Comparison of ENCODE assay signal across 12 cellular contexts in genomic region chr16:30186444-30186781, GRCh38. TPM values are rescaled to one million over a fixed set of nuclear protein-coding genes. Genes with fewer than 3 reads are reported as not detected.
DNase-seq lines count a peak whose midpoint lies in the region; ATAC-seq and TF ChIP-seq lines count a peak whose summit lies in the region.
"Had no signal": no experiment of that assay in that cellular context is flagged by ENCODE, and none has a peak within 500 bp of the region (broad histone marks: within the 10 kb centered on the region; RNA-seq: fewer than 3 reads in every experiment).

No MANE protein-coding gene starts in this region.

- peak overlapping the region; percentile 100 for H3K4me3 Mint-ChIP-seq in activated CD8-positive, alpha-beta memory T cell treated with anti-CD3 and anti-CD28 coated beads, Interleukin-2, amount 10 ng/mL, durations not matched to agents 7 days and 5 days
- H3K4me3 Mint-ChIP-seq in immature natural killer cell, result peak overlapping the region; percentile 91 to 98 (median 98)

- H3K36me3 ChIP-seq in upper lobe of left lung (peaks cover 0 to 16% (median 5%) of the 10 kb centered on the region in 4 donors), tibial nerve (peaks cover 0 to 6% (median 0%) of the 10 kb centered on the region in 3 donors)

- H3K9me3 ChIP-seq in upper lobe of left lung (no peaks in the 10 kb centered on the region), tibial nerve (no peaks in the 10 kb centered on the region)
- H3K9me3 ChIP-seq: ascending aorta had no signal

- peak overlapping the region in 3 of 4 donors; percentile 63 to 78 (median 66) for H3K4me3 ChIP-seq in upper lobe of left lung
- peak overlapping the region in 2 of 4 donors; percentile 5 to 67 for H3K4me3 ChIP-seq in tibial nerve

- no peak for ATAC-seq in activated CD8-positive, alpha-beta memory T cell treated with anti-CD3 and anti-CD28 coated beads, Interleukin-2, amount 10 ng/mL, durations not matched to agents 7 days and 5 days
- ATAC-seq in upper lobe of left lung (ENCODE audit: low FRiP score in 2 of 2) (no peak), HG03039 (IDR thresholded peaks at IDR 0.05; ENCODE audit: unreplicated experiment) (no peak), GM21390 (IDR thresholded peaks at IDR 0.05; ENCODE audit: unreplicated experiment) (no peak)

- H3K27ac Mint-ChIP-seq in activated CD8-positive, alpha-beta memory T cell treated with anti-CD3 and anti-CD28 coated beads, Interleukin-2, amount 10 ng/mL, durations not matched to agents 7 days and 5 days, result peak overlapping the region; percentile 100
- H3K27ac Mint-ChIP-seq in immature natural killer cell, result peak overlapping the region; percentile 95 to 98 (median 97)

- TF ChIP-seq POLR2A in upper lobe of left lung (IDR thresholded peaks at IDR 0.05), result no peak
- TF ChIP-seq POLR2A in tibial nerve (IDR thresholded peaks at IDR 0.05), result no peak

- no peaks in the 10 kb centered on the region for H3K9me3 Mint-ChIP-seq in activated CD8-positive, alpha-beta memory T cell treated with anti-CD3 and anti-CD28 coated beads, Interleukin-2, amount 10 ng/mL, durations not matched to agents 7 days and 5 days (ENCODE audit: low read depth)
- H3K9me3 Mint-ChIP-seq in immature natural killer cell, result no peaks in the 10 kb centered on the region

- CTCF ChIA-PET in activated CD8-positive, alpha-beta memory T cell treated with anti-CD3 and anti-CD28 coated beads, Interleukin-2, amount 10 ng/mL, durations not matched to agents 7 days and 5 days (lab: Charles Lee), result interaction anchor here (1.0 to 3.6 kb wide), 9 partner anchors 26 to 223 kb away, joined by 3 to 35 read pairs (median 5); partner anchors contain the start of genes GDPD3, SEPTIN1, TBC1D10B and TBX6

- H3K27ac ChIP-seq in upper lobe of left lung (peak overlapping the region; percentile 76 to 91 (median 88)), tibial nerve (peak overlapping the region in 2 of 4 donors; percentile 10 to 76)
- H3K27ac ChIP-seq: ascending aorta, C4-2B, epithelial cell of prostate had no signal

- TF ChIP-seq CTCF in upper lobe of left lung (IDR thresholded peaks at IDR 0.05), result no peak
- no peak for TF ChIP-seq CTCF in tibial nerve (IDR thresholded peaks at IDR 0.05)

- no peaks in the 10 kb centered on the region for H3K27me3 Mint-ChIP-seq in activated CD8-positive, alpha-beta memory T cell treated with anti-CD3 and anti-CD28 coated beads, Interleukin-2, amount 10 ng/mL, durations not matched to agents 7 days and 5 days
- H3K27me3 Mint-ChIP-seq in immature natural killer cell (ENCODE audit: low read depth in 3 of 3), result peaks cover 13 to 36% (median 25%) of the 10 kb centered on the region in 3 donors

- DNase-seq in stimulated activated CD8-positive, alpha-beta memory T cell treated with anti-CD3 and anti-CD28 coated beads, Interleukin-12 subunit alpha, Interleukin-12 subunit beta, amount 100 ng/mL, for 4 hours (ENCODE audit: low read depth), result peak; percentile 19
- no peak for DNase-seq in stimulated activated CD8-positive, alpha-beta memory T cell treated with anti-CD3 and anti-CD28 coated beads, Interleukin-4, amount 100 ng/mL, for 48 hours
- DNase-seq in activated CD8-positive, alpha-beta memory T cell treated with anti-CD3 and anti-CD28 coated beads, Interleukin-2, amount 10 ng/mL, durations not matched to agents 7 days and 5 days, result no peak
- no peak for DNase-seq in immature natural killer cell
- peak in 1 of 2 donors; percentile 23 for DNase-seq in upper lobe of left lung
- DNase-seq in tibial nerve (ENCODE audit: low spot score in 2 of 2), result no peak
- DNase-seq: NCI-H510A treated with DMSO at 0.1 percent for 48 hours had no signal

- H3K4me1 ChIP-seq in upper lobe of left lung (peaks cover 5 to 47% (median 25%) of the 10 kb centered on the region in 4 donors), tibial nerve (peaks cover 0 to 31% (median 11%) of the 10 kb centered on the region in 4 donors)

- WGBS in upper lobe of left lung, 2 donors, result 72 to 100% methylated on average over 2 to 7 of the region's 9 CpGs
- WGBS in tibial nerve, 2 donors, result 63 to 66% methylated on average over 7 to 8 of the region's 9 CpGs

- no peaks in the 10 kb centered on the region for H3K27me3 ChIP-seq in upper lobe of left lung
- no peaks in the 10 kb centered on the region for H3K27me3 ChIP-seq in tibial nerve
- H3K27me3 ChIP-seq: ascending aorta had no signal

- peaks cover 43% of the 10 kb centered on the region for H3K36me3 Mint-ChIP-seq in activated CD8-positive, alpha-beta memory T cell treated with anti-CD3 and anti-CD28 coated beads, Interleukin-2, amount 10 ng/mL, durations not matched to agents 7 days and 5 days
- peaks cover 17 to 24% (median 21%) of the 10 kb centered on the region in 3 donors for H3K36me3 Mint-ChIP-seq in immature natural killer cell

- peaks cover 25% of the 10 kb centered on the region for H3K4me1 Mint-ChIP-seq in activated CD8-positive, alpha-beta memory T cell treated with anti-CD3 and anti-CD28 coated beads, Interleukin-2, amount 10 ng/mL, durations not matched to agents 7 days and 5 days
- H3K4me1 Mint-ChIP-seq in immature natural killer cell, result peaks cover 31 to 38% of the 10 kb centered on the region in 2 donors

- TF ChIP-seq EP300 in upper lobe of left lung (IDR thresholded peaks at IDR 0.05), result no peak
- no peak for TF ChIP-seq EP300 in tibial nerve (IDR thresholded peaks at IDR 0.05)

RNA-seq across cellular contexts. Expression of gene CORO1A, which starts 3.0 kb away (rescaled TPM):
- total RNA-seq in activated CD8-positive, alpha-beta memory T cell treated with anti-CD3 and anti-CD28 coated beads, Interleukin-2, amount 10 ng/mL, durations not matched to agents 7 days and 5 days, result 1,000 to 10,000 TPM; 1,639 to 1,875 TPM
- polyA plus RNA-seq in immature natural killer cell, result 1,000 to 10,000 TPM; 1,282 to 1,713 (median 1,680) TPM
- total RNA-seq in upper lobe of left lung, result 100 to 1,000 TPM in 1 of 6 donors, 10 to 100 TPM in 5; 42.2 to 159 (median 80.3) TPM
- total RNA-seq in tibial nerve, result 10 to 100 TPM; 35.0 to 66.9 (median 47.1) TPM

RNA-seq across cellular contexts. Expression of gene BOLA2B, which starts 7.1 kb away (rescaled TPM):
- 100 to 1,000 TPM; 210 to 238 TPM for total RNA-seq in activated CD8-positive, alpha-beta memory T cell treated with anti-CD3 and anti-CD28 coated beads, Interleukin-2, amount 10 ng/mL, durations not matched to agents 7 days and 5 days
- 100 to 1,000 TPM; 141 to 239 (median 203) TPM for polyA plus RNA-seq in immature natural killer cell
- 100 to 1,000 TPM in 3 of 6 donors, 10 to 100 TPM in 3; 58.0 to 173 (median 100) TPM for total RNA-seq in upper lobe of left lung
- total RNA-seq in tibial nerve, result 100 to 1,000 TPM; 218 to 491 (median 322) TPM

RNA-seq across cellular contexts. Expression of gene SLX1A, which starts 7.3 kb away (rescaled TPM):
- 100 to 1,000 TPM; 109 to 121 TPM for total RNA-seq in activated CD8-positive, alpha-beta memory T cell treated with anti-CD3 and anti-CD28 coated beads, Interleukin-2, amount 10 ng/mL, durations not matched to agents 7 days and 5 days
- 100 to 1,000 TPM in 1 of 3 donors, 10 to 100 TPM in 2; 91.2 to 113 (median 99.6) TPM for polyA plus RNA-seq in immature natural killer cell
- total RNA-seq in upper lobe of left lung (100 to 1,000 TPM in 1 of 6 donors, 10 to 100 TPM in 5; 38.6 to 127 (median 63.6) TPM), tibial nerve (10 to 100 TPM; 45.7 to 68.7 (median 52.8) TPM)

RNA-seq across cellular contexts. Expression of gene SULT1A3, which starts 12.6 kb away (rescaled TPM):
- 10 to 100 TPM; 23.4 to 29.6 TPM for total RNA-seq in activated CD8-positive, alpha-beta memory T cell treated with anti-CD3 and anti-CD28 coated beads, Interleukin-2, amount 10 ng/mL, durations not matched to agents 7 days and 5 days
- polyA plus RNA-seq in immature natural killer cell, result 1 to 10 TPM; 1.4 to 3.1 (median 2.7) TPM
- total RNA-seq in upper lobe of left lung, result 10 to 100 TPM in 5 of 6 donors, 1 to 10 TPM in 1; 9.6 to 69.1 (median 20.0) TPM
- 10 to 100 TPM in 3 of 4 donors, 1 to 10 TPM in 1; 9.8 to 55.3 (median 32.9) TPM for total RNA-seq in tibial nerve

Comparison
In these comparisons a context has a peak if more than half of its experiments do, and no peak if none do; other contexts are left out.
1. RNA of gene CORO1A, which starts 3.0 kb away (total RNA-seq): 1,639 to 1,875 TPM in activated CD8-positive, alpha-beta memory T cell treated with anti-CD3 and anti-CD28 coated beads, Interleukin-2, amount 10 ng/mL, durations not matched to agents 7 days and 5 days; 42.2 to 159 TPM in upper lobe of left lung and 35.0 to 66.9 TPM in tibial nerve; every median in the first group is over 10 times any median in the second.